ENCODE assay signal across 10 cellular contexts in the genomic region with DNA sequence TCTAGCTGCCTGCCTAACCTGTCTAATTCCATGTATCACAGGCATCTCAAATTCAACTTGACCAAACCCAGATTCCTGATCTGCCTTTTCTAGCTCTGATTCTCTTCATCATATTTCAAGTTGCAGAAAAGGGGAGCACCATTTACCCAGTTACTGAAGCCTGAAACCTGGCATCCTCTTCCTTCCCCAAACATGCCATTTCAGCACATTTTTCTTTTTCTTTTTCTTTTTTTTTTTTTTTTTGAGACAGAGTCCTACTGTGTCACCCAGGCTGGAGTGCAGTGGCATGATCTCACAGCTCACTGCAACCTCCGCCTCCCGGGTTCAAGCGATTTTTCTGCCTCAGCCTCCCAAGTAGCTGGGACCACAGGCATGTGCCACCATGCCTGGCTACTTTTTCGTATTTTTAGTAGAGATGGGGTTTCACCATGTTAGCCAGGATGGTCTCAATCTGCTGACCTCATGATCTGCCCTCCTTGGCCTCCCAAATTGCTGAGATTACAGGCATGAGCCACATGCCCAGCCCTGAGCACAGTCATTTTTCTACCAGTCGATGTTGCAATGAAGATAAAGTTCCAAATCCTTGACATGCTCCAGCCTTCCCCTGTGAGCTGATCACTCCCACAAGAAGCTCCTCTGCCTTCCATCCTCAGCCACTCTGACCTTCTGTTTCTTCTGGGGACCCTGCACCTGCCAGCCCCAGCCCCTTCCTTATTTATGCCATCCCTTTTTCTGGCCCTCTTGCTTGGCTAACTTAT. TPM values are rescaled to one million over a fixed set of nuclear protein-coding genes. Genes with fewer than 3 reads are reported as not detected.
DNase-seq lines count a peak whose midpoint lies in the region; ATAC-seq and TF ChIP-seq lines count a peak whose summit lies in the region.
"Had no signal": no experiment of that assay in that cellular context is flagged by ENCODE, and none has a peak within 500 bp of the region (broad histone marks: within the 10 kb centered on the region; RNA-seq: fewer than 3 reads in every experiment).

No MANE protein-coding gene starts in this region.

- H3K27ac ChIP-seq in CD8-positive, alpha-beta T cell (ENCODE audit: low read depth, low read length) = no peak overlapping the region
- H3K27ac ChIP-seq in H9 (ENCODE audit: insufficient read length, low read depth, low read length) = no peak overlapping the region
- H3K27ac ChIP-seq: lower lobe of right lung had no signal

- no peaks in the 10 kb centered on the region for H3K36me3 ChIP-seq in CD8-positive, alpha-beta T cell (ENCODE audit: insufficient read depth, low read length)

- H4K20me1 ChIP-seq in H9 (ENCODE audit: control insufficient read depth, insufficient read depth, insufficient read length) = no peaks in the 10 kb centered on the region

- H3K27me3 Mint-ChIP-seq in CD8-positive, alpha-beta T cell (ENCODE audit: low read depth) = no peaks in the 10 kb centered on the region
- no peaks in the 10 kb centered on the region for H3K27me3 Mint-ChIP-seq in H9 (ENCODE audit: low read depth)
- H3K27me3 Mint-ChIP-seq in activated CD8-positive, alpha-beta T cell treated with anti-CD3 and anti-CD28 coated beads for 36 hours = no peaks in the 10 kb centered on the region
- no peaks in the 10 kb centered on the region for H3K27me3 Mint-ChIP-seq in mesothelial cell of epicardium (ENCODE audit: low read depth)

- peaks cover 47% of the 10 kb centered on the region for H3K36me3 Mint-ChIP-seq in CD8-positive, alpha-beta T cell
- H3K36me3 Mint-ChIP-seq in H9 (ENCODE audit: insufficient read depth in 1 of 3, low read depth in 3 of 3) (peaks cover 8 to 52% (median 41%) of the 10 kb centered on the region in 3 experiments), mesothelial cell of epicardium (peaks cover 5% of the 10 kb centered on the region)
- peaks cover 4% of the 10 kb centered on the region for H3K36me3 Mint-ChIP-seq in activated CD8-positive, alpha-beta T cell treated with anti-CD3 and anti-CD28 coated beads for 36 hours (ENCODE audit: low read depth)

- no peaks in the 10 kb centered on the region for H3K4me1 ChIP-seq in CD8-positive, alpha-beta T cell (ENCODE audit: insufficient read depth, low read length)
- H3K4me1 ChIP-seq in H9 (ENCODE audit: insufficient read depth, low read length) = peaks cover 13% of the 10 kb centered on the region
- H3K4me1 ChIP-seq: lower lobe of right lung had no signal

- CTCF ChIA-PET in CD8-positive, alpha-beta T cell (lab: Charles Lee) = interaction anchor here (0.8 to 2.8 kb wide), 2 partner anchors 16 to 23 kb away, joined by 3 to 14 read pairs; no protein-coding TSS in a partner anchor
- CTCF ChIA-PET in activated CD8-positive, alpha-beta T cell treated with anti-CD3 and anti-CD28 coated beads for 36 hours (lab: Charles Lee) = interaction anchor here (1.6 to 3.4 kb wide), 4 partner anchors 16 to 24 kb away, joined by 3 to 23 read pairs (median 18); no protein-coding TSS in a partner anchor

- H3K4me1 Mint-ChIP-seq in CD8-positive, alpha-beta T cell (ENCODE audit: low read depth) = peaks cover 9% of the 10 kb centered on the region
- peaks cover 29 to 31% of the 10 kb centered on the region in 2 experiments for H3K4me1 Mint-ChIP-seq in H9
- H3K4me1 Mint-ChIP-seq in activated CD8-positive, alpha-beta T cell treated with anti-CD3 and anti-CD28 coated beads for 36 hours (ENCODE audit: low read depth) = peaks cover 10% of the 10 kb centered on the region
- no peaks in the 10 kb centered on the region for H3K4me1 Mint-ChIP-seq in mesothelial cell of epicardium

- H3K79me2 ChIP-seq in H9 (ENCODE audit: insufficient read depth, low read length) = no peaks in the 10 kb centered on the region

- POLR2A ChIA-PET in CD8-positive, alpha-beta T cell (lab: Charles Lee) = no interaction called here
- POLR2A ChIA-PET in activated CD8-positive, alpha-beta T cell treated with anti-CD3 and anti-CD28 coated beads for 36 hours (lab: Charles Lee) = interaction anchor here (0.8 to 2.0 kb wide), 2 partner anchors 27 to 61 kb away, joined by 3 to 6 read pairs; partner anchors contain the start of gene RPS6

- no peak overlapping the region for H4K5ac ChIP-seq in H9 (ENCODE audit: insufficient read length, low read depth, low read length)

- H3K9me3 Mint-ChIP-seq in CD8-positive, alpha-beta T cell = no peaks in the 10 kb centered on the region
- H3K9me3 Mint-ChIP-seq in H9 (no peaks in the 10 kb centered on the region), mesothelial cell of epicardium (no peaks in the 10 kb centered on the region)
- no peaks in the 10 kb centered on the region for H3K9me3 Mint-ChIP-seq in activated CD8-positive, alpha-beta T cell treated with anti-CD3 and anti-CD28 coated beads for 36 hours

- no peak overlapping the region for H2BK12ac ChIP-seq in H9 (ENCODE audit: insufficient read length, low read depth, low read length)

- no peak for DNase-seq in CD8-positive, alpha-beta T cell
- DNase-seq in H9 (no peak), iris pigment epithelial cell (ENCODE audit: low read depth) (peak; percentile 35), cortex of kidney (lab: John Stamatoyannopoulos, UW) (no peak), mesothelial cell of epicardium (ENCODE audit: low spot score in 2 of 2, unreplicated experiment in 2 of 2) (no peak), HT-29 (ENCODE audit: low spot score) (no peak), NCI-H2081 treated with DMSO at 0.1 percent for 48 hours (lab: John Stamatoyannopoulos, UW) (no peak)
- DNase-seq in activated CD8-positive, alpha-beta T cell treated with anti-CD3 and anti-CD28 coated beads for 36 hours = no peak
- DNase-seq: lower lobe of right lung had no signal

- H2AFZ ChIP-seq in H9 (ENCODE audit: low read length) = no peak overlapping the region

- H3K4ac ChIP-seq in H9 (ENCODE audit: low read depth, low read length) = no peak overlapping the region

- H4K8ac ChIP-seq in H9 (replicated peaks; ENCODE audit: insufficient read length, low read depth, low read length) = no peak overlapping the region

- no peak overlapping the region for H3K9ac ChIP-seq in H9 (ENCODE audit: extremely low read depth, insufficient read length, low read length)

- no peaks in the 10 kb centered on the region for H3K79me1 ChIP-seq in H9 (ENCODE audit: insufficient read depth, low read depth, low read length, poor library complexity, severe bottlenecking)

- no peaks in the 10 kb centered on the region for H3K9me3 ChIP-seq in CD8-positive, alpha-beta T cell (ENCODE audit: low read length)
- H3K9me3 ChIP-seq in H9 (ENCODE audit: control insufficient read depth, low read depth, low read length) = no peaks in the 10 kb centered on the region
- H3K9me3 ChIP-seq: lower lobe of right lung had no signal

- no peak overlapping the region for H2BK15ac ChIP-seq in H9 (ENCODE audit: low read depth, low read length)

- H3T11ph ChIP-seq in H9 (ENCODE audit: low read length) = no peak overlapping the region

- H4K91ac ChIP-seq in H9 (ENCODE audit: insufficient read length, low read depth, low read length) = no peak overlapping the region

- H3K27me3 ChIP-seq in CD8-positive, alpha-beta T cell (ENCODE audit: insufficient read depth, low read length) = no peaks in the 10 kb centered on the region
- H3K27me3 ChIP-seq in H9 (ENCODE audit: insufficient read depth, low read length) = no peaks in the 10 kb centered on the region

- H2BK5ac ChIP-seq in H9 (ENCODE audit: insufficient read length, low read length) = no peak overlapping the region

- no peak overlapping the region for H3K4me3 ChIP-seq in CD8-positive, alpha-beta T cell (ENCODE audit: low read depth, low read length)

- H3K4me3 Mint-ChIP-seq in CD8-positive, alpha-beta T cell = peak overlapping the region; percentile 68
- H3K4me3 Mint-ChIP-seq in H9 (no peak overlapping the region), mesothelial cell of epicardium (no peak overlapping the region)
- peak overlapping the region; percentile 57 for H3K4me3 Mint-ChIP-seq in activated CD8-positive, alpha-beta T cell treated with anti-CD3 and anti-CD28 coated beads for 36 hours

- H3K14ac ChIP-seq in H9 (ENCODE audit: insufficient read depth, low read length) = no peak overlapping the region

- no peak overlapping the region for H2AK5ac ChIP-seq in H9 (ENCODE audit: insufficient read length, low read length)

- H3K23ac ChIP-seq in H9 (ENCODE audit: insufficient read length, low read depth, low read length) = no peak overlapping the region

- peak overlapping the region; percentile 71 for H3K27ac Mint-ChIP-seq in CD8-positive, alpha-beta T cell
- H3K27ac Mint-ChIP-seq in H9 (peak overlapping the region in 2 of 3 experiments; percentile 6 to 29; a peak in 3 of 7 replicates), mesothelial cell of epicardium (no peak overlapping the region)
- peak overlapping the region; percentile 64 for H3K27ac Mint-ChIP-seq in activated CD8-positive, alpha-beta T cell treated with anti-CD3 and anti-CD28 coated beads for 36 hours

- no peak overlapping the region for H2BK20ac ChIP-seq in H9 (ENCODE audit: low read depth, low read length, poor library complexity, severe bottlenecking)

- no CpG with 5 or more reads among the region's 5 CpGs for WGBS in H9 (ENCODE audit: extremely low coverage, insufficient read length, low lambda C conversion rate)

- H2BK120ac ChIP-seq in H9 (ENCODE audit: low read depth, low read length, poor library complexity, severe bottlenecking) = no peak overlapping the region

- intact Hi-C loops in CD8-positive, alpha-beta T cell (cut with DNase I, micrococcal nuclease) = no loop called here
- intact Hi-C loops in activated CD8-positive, alpha-beta T cell treated with anti-CD3 and anti-CD28 coated beads for 36 hours (cut with micrococcal nuclease) = no loop called here

- no peaks in the 10 kb centered on the region for H3K23me2 ChIP-seq in H9 (ENCODE audit: insufficient read length, low read depth, low read length, poor library complexity, severe bottlenecking)

- no peak overlapping the region for H3K18ac ChIP-seq in H9 (ENCODE audit: insufficient read length, low read depth, low read length)

- no peak overlapping the region for H3K56ac ChIP-seq in H9 (ENCODE audit: insufficient read length, low read depth, low read length)

- no peak overlapping the region for H3K4me2 ChIP-seq in H9 (ENCODE audit: insufficient read depth, insufficient read length, low read length)

- no peak for TF ChIP-seq CTCF in CD8-positive, alpha-beta T cell (IDR thresholded peaks at IDR 0.05)
- no peak for TF ChIP-seq CTCF in H9 (conservative IDR thresholded peaks at IDR 0.05)
- no peak for TF ChIP-seq CTCF in activated CD8-positive, alpha-beta T cell treated with anti-CD3 and anti-CD28 coated beads for 36 hours (IDR thresholded peaks at IDR 0.05)
- no peak for TF ChIP-seq CTCF in mesothelial cell of epicardium (IDR thresholded peaks at IDR 0.05; ENCODE audit: unreplicated experiment)

- no peak for ATAC-seq in CD8-positive, alpha-beta T cell
- ATAC-seq in activated CD8-positive, alpha-beta T cell treated with anti-CD3 and anti-CD28 coated beads for 36 hours = peak; percentile 20
- ATAC-seq: esophagus mucosa had no signal

RNA-seq across cellular contexts. Expression of gene ACER2, which starts 32.2 kb away (rescaled TPM):
- total RNA-seq in CD8-positive, alpha-beta T cell = 1 to 10 TPM in 1 of 2 experiments, under 1 TPM in 1; 0.62 to 1.2 TPM
- total RNA-seq in H9 (2021) (8.9 and 9.6 TPM in 2 replicates), mesothelial cell of epicardium (2.9 to 3.1 TPM (median 3.1 TPM) in 3 replicates)
- 1 to 10 TPM; 1.2 to 1.4 TPM for total RNA-seq in activated CD8-positive, alpha-beta T cell treated with anti-CD3 and anti-CD28 coated beads for 36 hours
- total RNA-seq in HT-29 (2014; rRNA removed; shearing (Covaris generic)) = 1.9 and 3.0 TPM in 2 replicates

Comparison
In these comparisons a context has a peak if more than half of its experiments do, and no peak if none do; other contexts are left out.
1. H3K4me3 Mint-ChIP-seq: peak in CD8-positive, alpha-beta T cell (single experiment) and activated CD8-positive, alpha-beta T cell treated with anti-CD3 and anti-CD28 coated beads for 36 hours (single experiment); none in H9 (0 of 2) and mesothelial cell of epicardium (single experiment).